In the genomic region with DNA sequence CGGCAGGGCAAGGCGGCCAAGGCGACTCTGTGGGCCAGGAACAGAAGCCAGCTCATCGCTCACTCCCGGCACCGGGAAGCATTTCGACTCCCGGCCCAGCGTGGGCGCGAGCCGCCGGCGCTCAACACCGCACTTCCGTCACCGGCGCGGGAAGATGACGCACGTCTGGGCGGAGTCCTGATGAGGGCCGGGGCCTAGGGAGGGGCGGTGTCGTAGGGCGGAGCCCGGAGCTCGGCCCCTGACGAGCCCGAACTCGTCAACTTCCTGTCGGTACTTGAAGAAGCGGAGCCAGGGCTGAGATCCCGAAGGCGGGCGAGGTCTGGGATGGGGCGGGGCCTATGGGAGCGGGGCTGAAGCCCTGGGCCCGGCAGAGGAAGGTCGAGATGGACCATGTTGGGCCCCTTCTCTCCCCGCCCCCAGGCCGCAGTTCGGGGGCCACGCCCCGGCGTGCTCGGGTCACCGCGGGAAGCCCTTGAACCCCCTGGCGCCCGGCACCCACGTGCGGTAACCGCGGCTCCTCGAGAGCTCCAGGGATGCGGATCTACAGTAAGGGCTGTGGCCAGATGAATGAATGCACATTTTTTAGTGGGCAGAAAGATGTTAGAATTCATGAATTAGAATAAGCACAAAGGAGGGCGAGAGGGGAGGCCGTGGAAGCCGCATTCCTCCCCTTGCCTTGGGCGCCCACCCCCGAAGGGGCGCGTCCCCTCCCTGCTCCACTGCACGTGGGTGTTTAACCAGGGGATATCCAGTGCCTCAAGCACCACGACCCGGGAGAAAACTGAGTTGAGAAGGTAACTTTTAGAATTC, we compare ENCODE assay signal across 8 cellular contexts. TPM values are rescaled to one million over a fixed set of nuclear protein-coding genes. Genes with fewer than 3 reads are reported as not detected.
DNase-seq lines count a peak whose midpoint lies in the region; TF ChIP-seq lines count a peak whose summit lies in the region.

A gene with protein sequence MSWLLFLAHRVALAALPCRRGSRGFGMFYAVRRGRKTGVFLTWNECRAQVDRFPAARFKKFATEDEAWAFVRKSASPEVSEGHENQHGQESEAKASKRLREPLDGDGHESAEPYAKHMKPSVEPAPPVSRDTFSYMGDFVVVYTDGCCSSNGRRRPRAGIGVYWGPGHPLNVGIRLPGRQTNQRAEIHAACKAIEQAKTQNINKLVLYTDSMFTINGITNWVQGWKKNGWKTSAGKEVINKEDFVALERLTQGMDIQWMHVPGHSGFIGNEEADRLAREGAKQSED (minus strand): TSS at position 129 of the 810 bp plus-strand sequence. CDS start 73 bp downstream, at position 56.

- H3K36me3 ChIP-seq in neuron (ENCODE audit: insufficient read depth, low read length) (peaks cover 35% of the 10 kb centered on the region), subcutaneous abdominal adipose tissue (ENCODE audit: control insufficient read depth in 5 of 5, insufficient read depth in 5 of 5, low read length in 5 of 5) (peaks cover 13 to 33% (median 21%) of the 10 kb centered on the region in 5 donors)

- H3K9ac ChIP-seq in subcutaneous abdominal adipose tissue (ENCODE audit: low read length in 5 of 5) = peak within 1 kb of the TSS; percentile 95 to 99 (median 98)

- CTCF ChIA-PET in activated naive CD4-positive, alpha-beta T cell treated with anti-CD3 and anti-CD28 coated beads for 36 hours (lab: Charles Lee) = interaction anchor here (0.7 to 1.4 kb wide), 4 partner anchors 17 to 144 kb away, joined by 3 to 8 read pairs (median 4); no protein-coding TSS in a partner anchor

- TF ChIP-seq CTCF in HFF-Myc (IDR thresholded peaks at IDR 0.05; ENCODE audit: low read depth, low read length, missing control alignments) = no peak

- intact Hi-C loops in activated naive CD4-positive, alpha-beta T cell treated with anti-CD3 and anti-CD28 coated beads for 36 hours (cut with micrococcal nuclease) = loop anchor here (1.0 to 2.0 kb wide), 9 partner anchors 17 to 912 kb away; partner anchors contain the start of genes ADI1, EIPR1 and RPS7

- H3K9me3 ChIP-seq in neuron (ENCODE audit: low read length) (no peaks in the 10 kb centered on the region), subcutaneous abdominal adipose tissue (ENCODE audit: control insufficient read depth in 5 of 5, low read length in 5 of 5) (no peaks in the 10 kb centered on the region)

- H3K27ac ChIP-seq in subcutaneous abdominal adipose tissue (ENCODE audit: low read depth, low read length) = peak within 1 kb of the TSS; percentile 89

- DNase-seq in GM03348 (ENCODE audit: low spot score) = peak; percentile 100
- peak; percentile 93 for DNase-seq in HFF-Myc (ENCODE audit: extremely low read depth, low read depth)
- DNase-seq in NAMALWA (ENCODE audit: low spot score) = peak; percentile 98
- DNase-seq in SK-N-DZ (ENCODE audit: low spot score) = peak; percentile 99
- DNase-seq in activated naive CD4-positive, alpha-beta T cell treated with anti-CD3 and anti-CD28 coated beads for 36 hours = peak; percentile 99
- peak; percentile 97 for DNase-seq in foreskin melanocyte

- H3K27ac Mint-ChIP-seq in activated naive CD4-positive, alpha-beta T cell treated with anti-CD3 and anti-CD28 coated beads for 36 hours = peak within 1 kb of the TSS; percentile 90

- no peaks in the 10 kb centered on the region for H3K9me3 Mint-ChIP-seq in activated naive CD4-positive, alpha-beta T cell treated with anti-CD3 and anti-CD28 coated beads for 36 hours

- H3K27me3 Mint-ChIP-seq in activated naive CD4-positive, alpha-beta T cell treated with anti-CD3 and anti-CD28 coated beads for 36 hours (ENCODE audit: low read depth) = no peaks in the 10 kb centered on the region

- H3K4me1 ChIP-seq in neuron (ENCODE audit: insufficient read depth, low read length) (peaks cover 13% of the 10 kb centered on the region), subcutaneous abdominal adipose tissue (ENCODE audit: control insufficient read depth in 5 of 5, insufficient read depth in 5 of 5, low read length in 5 of 5) (peaks cover 6 to 19% (median 17%) of the 10 kb centered on the region in 5 donors)

- peak within 1 kb of the TSS; percentile 83 for H2AFZ ChIP-seq in neuron (ENCODE audit: low read depth, low read length)

- H3K36me3 Mint-ChIP-seq in activated naive CD4-positive, alpha-beta T cell treated with anti-CD3 and anti-CD28 coated beads for 36 hours (ENCODE audit: low read depth) = peaks cover 38% of the 10 kb centered on the region

- H3K4me3 Mint-ChIP-seq in activated naive CD4-positive, alpha-beta T cell treated with anti-CD3 and anti-CD28 coated beads for 36 hours = peak within 1 kb of the TSS; percentile 84

- H3K4me1 Mint-ChIP-seq in activated naive CD4-positive, alpha-beta T cell treated with anti-CD3 and anti-CD28 coated beads for 36 hours (ENCODE audit: low read depth) = peaks cover 36% of the 10 kb centered on the region

- H3K27me3 ChIP-seq in neuron (ENCODE audit: insufficient read depth, low read length) = no peaks in the 10 kb centered on the region
- no peaks in the 10 kb centered on the region for H3K27me3 ChIP-seq in subcutaneous abdominal adipose tissue (ENCODE audit: control insufficient read depth in 5 of 5, insufficient read depth in 4 of 5, low read length in 5 of 5)

- H3K4me3 ChIP-seq in HFF-Myc (replicated peaks; ENCODE audit: low read depth, low read length) (peak within 1 kb of the TSS; percentile 60), neuron (ENCODE audit: low read length) (peak within 1 kb of the TSS; percentile 89), subcutaneous abdominal adipose tissue (ENCODE audit: low read depth in 1 of 5, low read length in 5 of 5) (peak within 1 kb of the TSS; percentile 77 to 91 (median 89))

RNA-seq across cellular contexts. Expression of the gene that starts here (rescaled TPM):
- 35.5 and 40.1 TPM in 2 replicates for polyA plus RNA-seq in SK-N-DZ (2014; cell fraction: cytosol; rRNA removed)
- polyA plus RNA-seq in SK-N-DZ (2014; cell fraction: nucleus; rRNA removed) = 22.3 and 30.8 TPM in 2 replicates
- 10 to 100 TPM; 23.0 to 24.0 TPM for total RNA-seq in activated naive CD4-positive, alpha-beta T cell treated with anti-CD3 and anti-CD28 coated beads for 36 hours

Comparison
In these comparisons a context has a peak if more than half of its experiments do, and no peak if none do; other contexts are left out.
1. Peak in every context shown above with its lines: DNase-seq, H3K4me3 ChIP-seq and H3K27ac ChIP-seq.